In genomic region chr20:17568972-17569471, GRCh38 we compare ENCODE assay signal across 8 cellular contexts.
DNase-seq lines count a peak whose midpoint lies in the region; ATAC-seq and TF ChIP-seq lines count a peak whose summit lies in the region.

No MANE protein-coding gene starts in this region.

- H3K4me1 ChIP-seq in iPS-15b (ENCODE audit: control insufficient read depth, insufficient read depth, low read length) (peaks cover 24% of the 10 kb centered on the region), rectal smooth muscle tissue (ENCODE audit: control insufficient read depth, insufficient read depth, low read length) (peaks cover 21% of the 10 kb centered on the region)

- H3K9ac ChIP-seq in iPS-15b (ENCODE audit: low read depth, low read length) (peak overlapping the region; percentile 84), rectal smooth muscle tissue (ENCODE audit: low read length) (peak overlapping the region; percentile 50)

- H3K9me3 ChIP-seq in iPS-15b (ENCODE audit: control insufficient read depth, insufficient read depth, low read length) = no peaks in the 10 kb centered on the region

- no peaks in the 10 kb centered on the region for H3K27me3 ChIP-seq in iPS-15b (ENCODE audit: control insufficient read depth, insufficient read depth, low read length)
- no peaks in the 10 kb centered on the region for H3K27me3 ChIP-seq in rectal smooth muscle tissue (ENCODE audit: control insufficient read depth, insufficient read depth, low read length)

- DNase-seq in C1 segment of cervical spinal cord (lab: John Stamatoyannopoulos, UW) (peak in 11 of 14 donors; percentile 13 to 60 (median 42)), HFF-Myc (ENCODE audit: extremely low read depth, low read depth) (peak; percentile 90), SHP77 treated with DMSO at 0.1 percent for 48 hours (lab: John Stamatoyannopoulos, UW) (peak; percentile 59), cardiac fibroblast (ENCODE audit: low read depth in 2 of 2) (peak; percentile 94 to 96)

- H3K4me3 ChIP-seq in HFF-Myc (replicated peaks; ENCODE audit: low read depth, low read length) (peak overlapping the region; percentile 90), cardiac fibroblast (replicated peaks in 1 of 2; ENCODE audit: low read depth in 2 of 2, low read length in 2 of 2) (peak overlapping the region; percentile 76 to 95), iPS-15b (ENCODE audit: low read depth, low read length) (peak overlapping the region; percentile 84), rectal smooth muscle tissue (ENCODE audit: low read length) (peak overlapping the region; percentile 84)

- H3K36me3 ChIP-seq in iPS-15b (ENCODE audit: control insufficient read depth, insufficient read depth, low read length) = no peaks in the 10 kb centered on the region
- no peaks in the 10 kb centered on the region for H3K36me3 ChIP-seq in rectal smooth muscle tissue (ENCODE audit: control insufficient read depth, insufficient read depth, low read length)

- ATAC-seq in GM18502 (IDR thresholded peaks at IDR 0.05; ENCODE audit: poor library complexity, unreplicated experiment) (no peak), HG03342 (IDR thresholded peaks at IDR 0.05; ENCODE audit: unreplicated experiment) (no peak)

- TF ChIP-seq CTCF in HFF-Myc (IDR thresholded peaks at IDR 0.05; ENCODE audit: low read depth, low read length, missing control alignments) (no peak), cardiac fibroblast (IDR thresholded peaks at IDR 0.05; ENCODE audit: low read depth, low read length) (no peak)

- H3K27ac ChIP-seq in rectal smooth muscle tissue (ENCODE audit: low read depth, low read length) = peak overlapping the region; percentile 100

Comparison
In these comparisons a context has a peak if more than half of its experiments do, and no peak if none do; other contexts are left out.
1. DNase-seq: peak in every context shown above with its lines; median percentile 95 in cardiac fibroblast; 90 in HFF-Myc; 59 in SHP77 treated with DMSO at 0.1 percent for 48 hours; 42 in C1 segment of cervical spinal cord.